ENCODE assay signal across 1 cellular context in genomic region chr6:64520050-64520449, GRCh38.
TF ChIP-seq lines count a peak whose summit lies in the region.

No MANE protein-coding gene starts in this region.

TF ChIP-seq in GM23338, 12 proteins besides CTCF, POLR2A, EP300 and RAD21 (continued from another document):
- TF ChIP-seq ZNF462 (CRISPR knock-in tag; IDR thresholded peaks at IDR 0.05) (no peak), ZNF331 (CRISPR knock-in tag; IDR thresholded peaks at IDR 0.05; ENCODE audit: low read depth) (no peak), ZNF114 (CRISPR knock-in tag; IDR thresholded peaks at IDR 0.05) (no peak), EZH2phosphoT487 (IDR thresholded peaks at IDR 0.05; ENCODE audit: unreplicated experiment) (no peak), POLR2AphosphoS5 (IDR thresholded peaks at IDR 0.05; ENCODE audit: low read depth) (no peak), NANOG (IDR thresholded peaks at IDR 0.05; ENCODE audit: borderline replicate concordance) (no peak)
